In genomic region chr2:210475726-210476125, GRCh38 we compare ENCODE assay signal across 8 cellular contexts. TPM values are rescaled to one million over a fixed set of nuclear protein-coding genes. Genes with fewer than 3 reads are reported as not detected.
DNase-seq lines count a peak whose midpoint lies in the region; ATAC-seq, FAIRE-seq and TF ChIP-seq lines count a peak whose summit lies in the region.

No MANE protein-coding gene starts in this region.

- DNase-seq in A172 (ENCODE audit: low spot score) (peak; percentile 6), HFFc6 (no peak), astrocyte of the hippocampus (ENCODE audit: low read depth, low spot score) (peak; percentile 11), mesendoderm (no peak), DMS114 treated with DMSO at 0.1 percent for 48 hours (lab: John Stamatoyannopoulos, UW; ENCODE audit: unreplicated experiment) (no peak), GM12892 (ENCODE audit: insufficient read length) (no peak)

- H3K4me1 ChIP-seq in mesendoderm (ENCODE audit: control insufficient read depth, low read depth, low read length) = no peaks in the 10 kb centered on the region

- no peaks in the 10 kb centered on the region for H3K9me3 Mint-ChIP-seq in HFFc6

- H3K4me3 Mint-ChIP-seq in HFFc6 = peak overlapping the region; percentile 99

- no CpG with 5 or more reads among the region's 6 CpGs for WGBS in mesendoderm (ENCODE audit: extremely low coverage, insufficient coverage, low lambda C conversion rate)

- peak overlapping the region; percentile 10 for H3K56ac ChIP-seq in mesendoderm (ENCODE audit: low read length)

- H3K27ac Mint-ChIP-seq in HFFc6 = peak overlapping the region; percentile 52

- no peak overlapping the region for H3K4me3 ChIP-seq in mesendoderm (ENCODE audit: low read length)

- no peak overlapping the region for H2AK5ac ChIP-seq in mesendoderm (ENCODE audit: low read length)

- no peak overlapping the region for H3K23ac ChIP-seq in mesendoderm (ENCODE audit: low read length)

- peaks cover 8% of the 10 kb centered on the region for H3K36me3 Mint-ChIP-seq in HFFc6 (ENCODE audit: low read depth)

- H3K9ac ChIP-seq in mesendoderm (ENCODE audit: low read length) = peak overlapping the region; percentile 45

- TF ChIP-seq CTCF in HFFc6 (IDR thresholded peaks at IDR 0.05) = no peak

- FAIRE-seq in GM12892 (lab: Jason Lieb, UNC) = no peak

- H2BK5ac ChIP-seq in mesendoderm (ENCODE audit: low read length) = no peak overlapping the region

- TF ChIP-seq POLR2A in GM12892 (IDR thresholded peaks at IDR 0.05; ENCODE audit: low read depth, low read length) = no peak

- H3K4me2 ChIP-seq in mesendoderm (ENCODE audit: low read length) = peak overlapping the region; percentile 40

- H3K27me3 Mint-ChIP-seq in HFFc6 (ENCODE audit: insufficient read depth) = no peaks in the 10 kb centered on the region; the same call in 1 of the 2 replicates

- no peaks in the 10 kb centered on the region for H3K36me3 ChIP-seq in mesendoderm (ENCODE audit: control insufficient read depth, insufficient read depth, low read length)

- H3K79me1 ChIP-seq in mesendoderm (ENCODE audit: low read length) = no peaks in the 10 kb centered on the region

- peaks cover 32% of the 10 kb centered on the region for H3K4me1 Mint-ChIP-seq in HFFc6 (ENCODE audit: low read depth)

- no peaks in the 10 kb centered on the region for H3K79me2 ChIP-seq in mesendoderm (ENCODE audit: control insufficient read depth, insufficient read depth, low read length)

- H3K4ac ChIP-seq in mesendoderm (ENCODE audit: low read depth, low read length) = no peak overlapping the region

- no peak overlapping the region for H2BK120ac ChIP-seq in mesendoderm (ENCODE audit: low read depth, low read length)

- no peak overlapping the region for H3K18ac ChIP-seq in mesendoderm (ENCODE audit: low read length)

- H3K27ac ChIP-seq in mesendoderm (ENCODE audit: low read depth, low read length) = no peak overlapping the region

- H4K5ac ChIP-seq in mesendoderm (ENCODE audit: low read length) = no peak overlapping the region

- ATAC-seq in HG03039 (IDR thresholded peaks at IDR 0.05; ENCODE audit: unreplicated experiment) (no peak), HG02840 (IDR thresholded peaks at IDR 0.05; ENCODE audit: low FRiP score, unreplicated experiment) (no peak)

- H4K8ac ChIP-seq in mesendoderm (ENCODE audit: low read depth, low read length) = no peak overlapping the region

- H3K27me3 ChIP-seq in mesendoderm (ENCODE audit: insufficient read depth, low read length, poor library complexity) = no peaks in the 10 kb centered on the region

- H2BK15ac ChIP-seq in mesendoderm (replicated peaks; ENCODE audit: low read depth) = no peak overlapping the region

RNA-seq across cellular contexts. Expression of gene LANCL1, which starts 0.8 kb away (rescaled TPM):
- total RNA-seq in A172 (2014; rRNA removed; shearing (Covaris generic)) = 60.2 and 71.0 TPM in 2 replicates
- 10 to 100 TPM; 36.4 to 54.5 (median 43.8) TPM for total RNA-seq in HFFc6 (2021; fragmentation: NEBNext Ultra II Directional; extraction: Animal tissue kit (Norgen Biotek cat#: 25700))
- 20.9 TPM for polyA plus RNA-seq in mesendoderm (2013, experiment 1 of 2)
- polyA plus RNA-seq in mesendoderm (2013, experiment 2 of 2) = 21.0 TPM
- 23.0 TPM for polyA plus RNA-seq in GM12892 (2012; ENCODE audit: missing spikeins)

Comparison
In these comparisons a context has a peak if more than half of its experiments do, and no peak if none do; other contexts are left out.
1. DNase-seq: peak in A172 (single experiment) and astrocyte of the hippocampus (single experiment); none in HFFc6 (single experiment), mesendoderm (single experiment), DMS114 treated with DMSO at 0.1 percent for 48 hours (single experiment) and GM12892 (single experiment).